In genomic region chr12:12032260-12032761, GRCh38 we compare ENCODE assay signal across 9 cellular contexts. TPM values are rescaled to one million over a fixed set of nuclear protein-coding genes. Genes with fewer than 3 reads are reported as not detected.
DNase-seq lines count a peak whose midpoint lies in the region; ATAC-seq and TF ChIP-seq lines count a peak whose summit lies in the region.
"Had no signal": no experiment of that assay in that cellular context is flagged by ENCODE, and none has a peak within 500 bp of the region (broad histone marks: within the 10 kb centered on the region; RNA-seq: fewer than 3 reads in every experiment).

No MANE protein-coding gene starts in this region.

- peak; percentile 14 for ATAC-seq in activated CD8-positive, alpha-beta memory T cell treated with anti-CD3 and anti-CD28 coated beads, Interleukin-2, amount 10 ng/mL, durations not matched to agents 7 days and 5 days
- peak; percentile 29 for ATAC-seq in activated B cell treated with CpG ODN at 0.5 μM for 24 hours (ENCODE audit: low read depth)
- ATAC-seq in left lobe of liver = peak; percentile 75

- TF ChIP-seq POLR2A in suprapubic skin (IDR thresholded peaks at IDR 0.05) = no peak

- TF ChIP-seq CTCF in activated B cell treated with CpG ODN at 0.5 μM for 24 hours (IDR thresholded peaks at IDR 0.05) (no peak), suprapubic skin (IDR thresholded peaks at IDR 0.05) (no peak)

- H3K9me3 Mint-ChIP-seq in activated CD8-positive, alpha-beta memory T cell treated with anti-CD3 and anti-CD28 coated beads, Interleukin-2, amount 10 ng/mL, durations not matched to agents 7 days and 5 days (ENCODE audit: low read depth) = peaks cover 4% of the 10 kb centered on the region
- no peaks in the 10 kb centered on the region for H3K9me3 Mint-ChIP-seq in activated B cell treated with CpG ODN at 0.5 μM for 24 hours

- H3K36me3 ChIP-seq in suprapubic skin = no peaks in the 10 kb centered on the region

- CTCF ChIA-PET in activated CD8-positive, alpha-beta memory T cell treated with anti-CD3 and anti-CD28 coated beads, Interleukin-2, amount 10 ng/mL, durations not matched to agents 7 days and 5 days (lab: Charles Lee) = interaction anchor here (0.7 to 7.2 kb wide), 47 partner anchors 10 to 781 kb away, joined by 3 to 159 read pairs (median 5); partner anchors contain the start of genes BCL2L14 and ETV6
- CTCF ChIA-PET in activated B cell treated with CpG ODN at 0.5 μM for 24 hours (lab: Charles Lee) = interaction anchor here (0.8 to 8.9 kb wide), 22 partner anchors 11 to 1261 kb away, joined by 3 to 290 read pairs (median 12); partner anchors contain the start of gene ETV6

- no peak overlapping the region for H3K27ac Mint-ChIP-seq in activated CD8-positive, alpha-beta memory T cell treated with anti-CD3 and anti-CD28 coated beads, Interleukin-2, amount 10 ng/mL, durations not matched to agents 7 days and 5 days
- H3K27ac Mint-ChIP-seq in activated B cell treated with CpG ODN at 0.5 μM for 24 hours = peak overlapping the region; percentile 41

- H3K4me1 ChIP-seq in suprapubic skin = peaks cover 10% of the 10 kb centered on the region

- intact Hi-C loops in activated B cell treated with CpG ODN at 0.5 μM for 24 hours (cut with micrococcal nuclease) = loop anchor here (2.0 to 10.0 kb wide), 8 partner anchors 140 to 1258 kb away; no protein-coding TSS in a partner anchor

- TF ChIP-seq EP300 in suprapubic skin (IDR thresholded peaks at IDR 0.05) = no peak

- POLR2A ChIA-PET in activated B cell treated with CpG ODN at 0.5 μM for 24 hours (lab: Charles Lee) = interaction anchor here (0.6 to 2.8 kb wide), 15 partner anchors 22 to 409 kb away, joined by 3 to 27 read pairs (median 5); partner anchors contain the start of gene ETV6

- DNase-seq in activated CD8-positive, alpha-beta memory T cell treated with anti-CD3 and anti-CD28 coated beads, Interleukin-2, amount 10 ng/mL, durations not matched to agents 7 days and 5 days = no peak
- no peak for DNase-seq in activated CD8-positive, alpha-beta memory T cell treated with anti-CD3 and anti-CD28 coated beads, Interleukin-2, amount 50 U/mL, for 4 hours
- DNase-seq in activated B cell treated with CpG ODN at 0.5 μM for 24 hours = no peak
- peak; percentile 56 for DNase-seq in left lobe of liver (ENCODE audit: low spot score)
- no peak for DNase-seq in suprapubic skin (ENCODE audit: low spot score in 2 of 2)
- DNase-seq in glomerular visceral epithelial cell (ENCODE audit: extremely low spot score) = no peak
- DNase-seq in SIG-M5 (lab: John Stamatoyannopoulos, UW) = no peak
- no peak for DNase-seq in GDM1 (lab: John Stamatoyannopoulos, UW)
- DNase-seq: activated gamma-delta T cell had no signal

- H3K4me1 Mint-ChIP-seq in activated CD8-positive, alpha-beta memory T cell treated with anti-CD3 and anti-CD28 coated beads, Interleukin-2, amount 10 ng/mL, durations not matched to agents 7 days and 5 days = peaks cover 21% of the 10 kb centered on the region
- peaks cover 16% of the 10 kb centered on the region for H3K4me1 Mint-ChIP-seq in activated B cell treated with CpG ODN at 0.5 μM for 24 hours

- H3K36me3 Mint-ChIP-seq in activated CD8-positive, alpha-beta memory T cell treated with anti-CD3 and anti-CD28 coated beads, Interleukin-2, amount 10 ng/mL, durations not matched to agents 7 days and 5 days = peaks cover 5% of the 10 kb centered on the region
- no peaks in the 10 kb centered on the region for H3K36me3 Mint-ChIP-seq in activated B cell treated with CpG ODN at 0.5 μM for 24 hours (ENCODE audit: low read depth)

- peak overlapping the region; percentile 43 for H3K4me3 ChIP-seq in suprapubic skin

- peak overlapping the region; percentile 5 for H3K27ac ChIP-seq in suprapubic skin

- no peaks in the 10 kb centered on the region for H3K9me3 ChIP-seq in suprapubic skin

- 60% methylated on average over 12 of the region's 12 CpGs for WGBS in suprapubic skin

- H3K4me3 Mint-ChIP-seq in activated CD8-positive, alpha-beta memory T cell treated with anti-CD3 and anti-CD28 coated beads, Interleukin-2, amount 10 ng/mL, durations not matched to agents 7 days and 5 days = no peak overlapping the region
- H3K4me3 Mint-ChIP-seq in activated B cell treated with CpG ODN at 0.5 μM for 24 hours = peak overlapping the region; percentile 78

- no peaks in the 10 kb centered on the region for H3K27me3 ChIP-seq in suprapubic skin

- no peaks in the 10 kb centered on the region for H3K27me3 Mint-ChIP-seq in activated CD8-positive, alpha-beta memory T cell treated with anti-CD3 and anti-CD28 coated beads, Interleukin-2, amount 10 ng/mL, durations not matched to agents 7 days and 5 days
- no peaks in the 10 kb centered on the region for H3K27me3 Mint-ChIP-seq in activated B cell treated with CpG ODN at 0.5 μM for 24 hours

RNA-seq across cellular contexts. Expression of gene BCL2L14, which starts 38.4 kb away (rescaled TPM):
- 10 to 100 TPM in 1 of 2 experiments, 1 to 10 TPM in 1; 3.3 to 12.2 TPM for total RNA-seq in activated CD8-positive, alpha-beta memory T cell treated with anti-CD3 and anti-CD28 coated beads, Interleukin-2, amount 10 ng/mL, durations not matched to agents 7 days and 5 days
- total RNA-seq in activated B cell treated with CpG ODN at 0.5 μM for 24 hours (not detected in 2 replicates), left lobe of liver (not detected), suprapubic skin (not detected)

Comparison
In these comparisons a context has a peak if more than half of its experiments do, and no peak if none do; other contexts are left out.
1. ATAC-seq: peak in every context shown above with its lines; median percentile 75 in left lobe of liver; 29 in activated B cell treated with CpG ODN at 0.5 μM for 24 hours; 14 in activated CD8-positive, alpha-beta memory T cell treated with anti-CD3 and anti-CD28 coated beads, Interleukin-2, amount 10 ng/mL, durations not matched to agents 7 days and 5 days.